Comparison of ENCODE assay signal across 21 cellular contexts in genomic region chr19:35447870-35448492, GRCh38. TPM values are rescaled to one million over a fixed set of nuclear protein-coding genes. Genes with fewer than 3 reads are reported as not detected.
DNase-seq lines count a peak whose midpoint lies in the region; ATAC-seq, FAIRE-seq and TF ChIP-seq lines count a peak whose summit lies in the region.
"Had no signal": no experiment of that assay in that cellular context is flagged by ENCODE, and none has a peak within 500 bp of the region (broad histone marks: within the 10 kb centered on the region; RNA-seq: fewer than 3 reads in every experiment).

TSS of gene FFAR2 (plus strand) at chr19:35448257. CDS start at chr19:35449715, 1,458 bp downstream.

- SMC1A ChIA-PET in GM12878 (lab: Charles Lee; ENCODE audit: uncharacterized antibody, unreplicated experiment) = interaction anchor here (1.0 to 17.4 kb wide), 10 partner anchors 13 to 117 kb away, joined by 3 to 237 read pairs (median 3); partner anchors contain the start of gene FFAR1

- H3K9me3 Mint-ChIP-seq in CD8-positive, alpha-beta memory T cell = no peaks in the 10 kb centered on the region
- no peaks in the 10 kb centered on the region for H3K9me3 Mint-ChIP-seq in naive B cell
- H3K9me3 Mint-ChIP-seq: stimulated activated naive CD8-positive, alpha-beta T cell treated with anti-CD3 and anti-CD28 coated beads, Interleukin-15, amount 100 ng/mL, for 72 hours had no signal

- H3K4me3 ChIP-seq in CD8-positive, alpha-beta memory T cell (ENCODE audit: low read length) = no peak within 1 kb of the TSS
- H3K4me3 ChIP-seq in GM12878 (0 out of 2 replicates have a peak within 1 kb of the TSS, but pooled peaks have one; percentile 4), kidney (ENCODE audit: low read length in 2 of 2) (no peak within 1 kb of the TSS)
- H3K4me3 ChIP-seq: body of pancreas, MG63, psoas muscle had no signal

- peak within 1 kb of the TSS; percentile 33 for H3K4me2 ChIP-seq in GM12878 (ENCODE audit: control insufficient read depth, insufficient read depth)

- peak within 1 kb of the TSS in 6 of 8 donors; percentile 19 to 95 (median 70) for H3K27ac Mint-ChIP-seq in CD8-positive, alpha-beta memory T cell
- peak within 1 kb of the TSS in 2 of 6 donors; percentile 3 to 50 for H3K27ac Mint-ChIP-seq in naive B cell
- H3K27ac Mint-ChIP-seq: activated CD8-positive, alpha-beta memory T cell treated with anti-CD3 and anti-CD28 coated beads, Interleukin-2, amount 10 ng/mL, durations not matched to agents 7 days and 5 days had no signal

- POLR2A ChIA-PET in CD8-positive, alpha-beta memory T cell (lab: Charles Lee) = interaction anchor here (0.7 kb wide), 1 partner anchor 336 kb away, joined by 5 read pairs; no protein-coding TSS in a partner anchor
- POLR2A ChIA-PET in GM12878 (lab: Charles Lee) = interaction anchor here (0.7 to 4.4 kb wide), 5 partner anchors 11 to 45 kb away, joined by 3 to 16 read pairs (median 5); no protein-coding TSS in a partner anchor

- no peaks in the 10 kb centered on the region for H3K27me3 ChIP-seq in CD8-positive, alpha-beta memory T cell (ENCODE audit: insufficient read depth, low read length, poor library complexity, severe bottlenecking)
- no peaks in the 10 kb centered on the region for H3K27me3 ChIP-seq in GM12878 (replicated peaks in 1 of 2; ENCODE audit: control insufficient read depth in 2 of 2, insufficient read depth in 2 of 2, low read length in 1 of 2)

- H2AFZ ChIP-seq in GM12878 (ENCODE audit: control insufficient read depth, low read depth, low read length) = no peak within 1 kb of the TSS; the same call in 1 of the 2 replicates

- peaks cover 33% of the 10 kb centered on the region for H3K4me1 ChIP-seq in CD8-positive, alpha-beta memory T cell (ENCODE audit: insufficient read depth, low read length)
- H3K4me1 ChIP-seq in GM12878 (ENCODE audit: control insufficient read depth, insufficient read depth, low read length) = peaks cover 56% of the 10 kb centered on the region
- peaks cover 0 to 7% of the 10 kb centered on the region in 2 donors for H3K4me1 ChIP-seq in kidney (ENCODE audit: control insufficient read depth in 1 of 2, insufficient read depth in 1 of 2, low read depth in 1 of 2, low read length in 2 of 2)
- H3K4me1 ChIP-seq: psoas muscle had no signal

- H3K9me3 ChIP-seq in CD8-positive, alpha-beta memory T cell (ENCODE audit: low read length) = no peaks in the 10 kb centered on the region
- H3K9me3 ChIP-seq in GM12878 (replicated peaks; ENCODE audit: control insufficient read depth, insufficient read depth, low read length) (no peaks in the 10 kb centered on the region), kidney (ENCODE audit: control insufficient read depth in 1 of 2, low read length in 2 of 2) (no peaks in the 10 kb centered on the region)
- H3K9me3 ChIP-seq: body of pancreas, heart right ventricle, MG63, psoas muscle had no signal

- intact Hi-C loops in GM12878 (cut with micrococcal nuclease; ENCODE audit: unreplicated experiment) (no loop called here), kidney (cut with DNase I) (no loop called here)

- ATAC-seq in GM12878 (no peak), naive B cell (ENCODE audit: low read depth in 2 of 2) (no peak), HG02763 (IDR thresholded peaks at IDR 0.05; ENCODE audit: unreplicated experiment) (no peak), HG02885 (IDR thresholded peaks at IDR 0.05; ENCODE audit: poor library complexity, unreplicated experiment) (no peak)
- ATAC-seq: activated CD8-positive, alpha-beta memory T cell treated with anti-CD3 and anti-CD28 coated beads, Interleukin-2, amount 10 ng/mL, durations not matched to agents 7 days and 5 days; body of pancreas; psoas muscle; stimulated activated naive CD8-positive, alpha-beta T cell treated with anti-CD3 and anti-CD28 coated beads, Interleukin-15, amount 100 ng/mL, for 72 hours had no signal

- BruUV-seq in GM12878 (replicated peaks; lab: Mats Ljungman, UMichigan) = no TSS peak

- H3K36me3 ChIP-seq in CD8-positive, alpha-beta memory T cell (ENCODE audit: insufficient read depth, low read length) = no peaks in the 10 kb centered on the region
- no peaks in the 10 kb centered on the region for H3K36me3 ChIP-seq in GM12878 (ENCODE audit: control insufficient read depth in 2 of 2, insufficient read depth in 2 of 2, low read length in 1 of 2)
- no peaks in the 10 kb centered on the region for H3K36me3 ChIP-seq in kidney (ENCODE audit: control insufficient read depth in 1 of 2, insufficient read depth in 2 of 2, low read length in 2 of 2)
- H3K36me3 ChIP-seq: MG63 had no signal

- H3K79me2 ChIP-seq in GM12878 (ENCODE audit: control insufficient read depth, insufficient read depth, low read length) = no peaks in the 10 kb centered on the region; the same call in 1 of the 2 replicates

- TF ChIP-seq EP300 in GM12878 (IDR thresholded peaks at IDR 0.05; ENCODE audit: borderline replicate concordance in 1 of 2, control insufficient read depth in 1 of 2, low read depth in 2 of 2, low read length in 2 of 2) = no peak

- peaks cover 4 to 9% of the 10 kb centered on the region in 2 donors for H3K27me3 Mint-ChIP-seq in CD8-positive, alpha-beta memory T cell
- peaks cover 14 to 24% (median 19%) of the 10 kb centered on the region in 3 donors for H3K27me3 Mint-ChIP-seq in naive B cell

- CTCF ChIA-PET in CD8-positive, alpha-beta memory T cell (lab: Charles Lee) = interaction anchor here (1.1 kb wide), 1 partner anchor 44 kb away, joined by 3 read pairs; no protein-coding TSS in a partner anchor
- CTCF ChIA-PET in GM12878 (lab: Yijun Ruan, JAX) = interaction anchor here (0.7 to 1.1 kb wide), 4 partner anchors 8 to 47 kb away, joined by 3 to 5 read pairs (median 4); no protein-coding TSS in a partner anchor

- peaks cover 0 to 2% (median 0%) of the 10 kb centered on the region in 3 donors for H3K36me3 Mint-ChIP-seq in CD8-positive, alpha-beta memory T cell
- no peaks in the 10 kb centered on the region for H3K36me3 Mint-ChIP-seq in naive B cell
- H3K36me3 Mint-ChIP-seq: activated CD8-positive, alpha-beta memory T cell treated with anti-CD3 and anti-CD28 coated beads, Interleukin-2, amount 10 ng/mL, durations not matched to agents 7 days and 5 days had no signal

- in situ Hi-C loops in GM12878 (cut with MboI) = no loop called here

- no peak for TF ChIP-seq CTCF in 22Rv1 (IDR thresholded peaks at IDR 0.05)
- TF ChIP-seq CTCF in GM12878 (IDR thresholded peaks at IDR 0.05 in 2 of 3, conservative IDR thresholded peaks at IDR 0.05 in 1 of 3; ENCODE audit: control insufficient read depth in 2 of 3, extremely low read depth in 1 of 3, insufficient read depth in 1 of 3, low read depth in 3 of 3, low read length in 3 of 3) = no peak
- no peak for TF ChIP-seq CTCF in kidney (IDR thresholded peaks at IDR 0.05; ENCODE audit: borderline replicate concordance, extremely low read depth, insufficient read depth)

- RAD21 ChIA-PET in GM12878 (lab: Charles Lee; ENCODE audit: unreplicated experiment) = interaction anchor here (1.1 to 6.8 kb wide), 5 partner anchors 14 to 95 kb away, joined by 4 to 67 read pairs (median 5); no protein-coding TSS in a partner anchor

- TF ChIP-seq RAD21 in GM12878 (IDR thresholded peaks at IDR 0.05; ENCODE audit: insufficient read depth, low read depth, low read length) = no peak

- no peak for TF ChIP-seq POLR2A in GM12878 (IDR thresholded peaks at IDR 0.05; ENCODE audit: low read depth, low read length)

- 57% methylated on average over 3 of the region's 3 CpGs for WGBS in GM12878 (ENCODE audit: insufficient coverage, insufficient replicate concordance, low lambda C conversion rate, missing lambda C conversion rate)

- peaks cover 45 to 67% (median 65%) of the 10 kb centered on the region in 3 donors for H3K4me1 Mint-ChIP-seq in CD8-positive, alpha-beta memory T cell
- H3K4me1 Mint-ChIP-seq in naive B cell = peaks cover 31 to 53% (median 52%) of the 10 kb centered on the region in 3 donors

- H3K9ac ChIP-seq in GM12878 (ENCODE audit: control insufficient read depth, insufficient read depth, low read length) (no peak within 1 kb of the TSS), kidney (ENCODE audit: low read length in 2 of 2) (no peak within 1 kb of the TSS)

- no peak for DNase-seq in CD8-positive, alpha-beta memory T cell
- DNase-seq in GM12878 (ENCODE audit: low read depth, low spot score) = no peak
- DNase-seq in naive B cell = no peak
- no peak for DNase-seq in NCI-H510A (lab: John Stamatoyannopoulos, UW)
- DNase-seq in kidney = no peak
- DNase-seq: activated CD4-positive, CD25-positive, alpha-beta regulatory T cell; activated CD8-positive, alpha-beta memory T cell treated with anti-CD3 and anti-CD28 coated beads, Interleukin-2, amount 10 ng/mL, durations not matched to agents 7 days and 5 days; DMS153; heart right ventricle; kidney glomerular epithelial cell; MG63; NCI-H1930; NCI-H526; stimulated activated CD4-positive, alpha-beta T cell treated with anti-CD3 and anti-CD28 coated beads, Interleukin-12 subunit alpha, Interleukin-12 subunit beta, amount 100 ng/mL, for 4 hours; stimulated activated naive CD8-positive, alpha-beta T cell treated with anti-CD3 and anti-CD28 coated beads, Interleukin-15, amount 100 ng/mL, for 72 hours had no signal

- peak within 1 kb of the TSS; percentile 81 for H3K27ac ChIP-seq in 22Rv1
- no peak within 1 kb of the TSS for H3K27ac ChIP-seq in CD8-positive, alpha-beta memory T cell (ENCODE audit: low read depth, low read length)
- peak within 1 kb of the TSS; percentile 42; the same call in 1 of the 2 replicates for H3K27ac ChIP-seq in GM12878 (ENCODE audit: control insufficient read depth, insufficient read depth)
- H3K27ac ChIP-seq in kidney (ENCODE audit: low read depth in 2 of 2, low read length in 2 of 2) = no peak within 1 kb of the TSS
- H3K27ac ChIP-seq: psoas muscle had no signal

- no peak for FAIRE-seq in GM12878 (lab: Jason Lieb, UNC)
- no peak for FAIRE-seq in kidney (lab: Jason Lieb, UNC)
- FAIRE-seq: HTR-8/SVneo had no signal

- H3K4me3 Mint-ChIP-seq in CD8-positive, alpha-beta memory T cell = no peak within 1 kb of the TSS
- peak within 1 kb of the TSS in 7 of 8 donors; percentile 34 to 86 (median 61) for H3K4me3 Mint-ChIP-seq in naive B cell
- H3K4me3 Mint-ChIP-seq: activated CD8-positive, alpha-beta memory T cell treated with anti-CD3 and anti-CD28 coated beads, Interleukin-2, amount 10 ng/mL, durations not matched to agents 7 days and 5 days had no signal

- no peaks in the 10 kb centered on the region for H4K20me1 ChIP-seq in GM12878 (ENCODE audit: control insufficient read depth, insufficient read depth)

RNA-seq across cellular contexts. Expression of gene FFAR2, which starts in this region (rescaled TPM):
- not detected for total RNA-seq in CD8-positive, alpha-beta memory T cell
- not detected for polyA plus RNA-seq in CD8-positive, alpha-beta memory T cell
- total RNA-seq in GM12878 (2013; cell fraction: nucleolus; rRNA removed) = 1.3 and 1.4 TPM in 2 replicates
- total RNA-seq in GM12878 (2014; rRNA removed) = 2.8 and 2.9 TPM in 2 replicates
- total RNA-seq in GM12878 (2014; rRNA removed; fragmentation: Illumina TruSeq; extraction: Trizol) = 1.9 and 2.5 TPM in 2 replicates
- 2.3 and 2.8 TPM in 2 replicates for total RNA-seq in GM12878 (2021)
- 2.5 TPM for polyA plus RNA-seq in GM12878 (2011; ENCODE audit: low read depth)
- polyA plus RNA-seq in GM12878 (2011; rRNA removed) = 0.05 and 0.06 TPM in 2 replicates
- polyA plus RNA-seq in GM12878 (2011; cell fraction: cytosol; rRNA removed) = 0.03 and 0.08 TPM in 2 replicates
- polyA plus RNA-seq in GM12878 (2011; cell fraction: nucleus; rRNA removed) = not detected in 2 replicates
- polyA plus RNA-seq in GM12878 (2012) = 2.0 and 3.2 TPM in 2 replicates
- polyA plus RNA-seq in GM12878 (2014; fragmentation: Illumina TruSeq; extraction: Trizol) = 2.5 and 4.0 TPM in 2 replicates
- 1 to 10 TPM; 1.8 to 3.1 TPM for polyA plus RNA-seq in GM12878 (2014; fragmentation: Nextera tagmentation; extraction: Ambion mirVana)
- 2.8 and 3.1 TPM in 2 replicates for polyA plus RNA-seq in GM12878 (2014; rRNA removed)
- 1 to 10 TPM in 1 of 2 experiments, under 1 TPM in 1; 0.53 to 1.1 TPM for polyA plus RNA-seq in GM12878 (2016; fragmentation: Nextera tagmentation; extraction: Ambion mirVana)
- polyA minus RNA-seq in GM12878 (2011; rRNA and poly(A)+ RNA removed) = 0.10 TPM in 1 of 2 replicates, not detected in the other
- polyA minus RNA-seq in GM12878 (2011; cell fraction: cytosol; rRNA and poly(A)+ RNA removed) = not detected in 2 replicates
- 0.19 TPM in 1 of 2 replicates, not detected in the other for polyA minus RNA-seq in GM12878 (2011; cell fraction: nucleus; rRNA and poly(A)+ RNA removed)
- polyA plus RNA-seq in naive B cell (ENCODE audit: low read depth in 6 of 6) = not detected
- total RNA-seq in kidney = 0.22 TPM
- polyA plus RNA-seq in kidney (ENCODE audit: insufficient read depth, low read depth, low replicate concordance) = not detected
- total RNA-seq: activated CD8-positive, alpha-beta memory T cell treated with anti-CD3 and anti-CD28 coated beads, Interleukin-2, amount 10 ng/mL, durations not matched to agents 7 days and 5 days; body of pancreas had no signal

Comparison
In these comparisons a context has a peak if more than half of its experiments do, and no peak if none do; other contexts are left out.
1. H3K27ac ChIP-seq: peak in 22Rv1 (single experiment) and GM12878 (single experiment); none in CD8-positive, alpha-beta memory T cell (single experiment) and kidney (0 of 2).
2. H3K4me3 Mint-ChIP-seq: peak in naive B cell (7 of 8); none in CD8-positive, alpha-beta memory T cell (0 of 7).